Comparison of ENCODE assay signal across 12 cellular contexts in genomic region chr2:212711851-212712250, GRCh38.
DNase-seq lines count a peak whose midpoint lies in the region; ATAC-seq and TF ChIP-seq lines count a peak whose summit lies in the region.
"Had no signal": no experiment of that assay in that cellular context is flagged by ENCODE, and none has a peak within 500 bp of the region (broad histone marks: within the 10 kb centered on the region; RNA-seq: fewer than 3 reads in every experiment).

No MANE protein-coding gene starts in this region.

- in situ Hi-C loops in G401 (cut with HindIII; ENCODE audit: low sequenced_read_pairs) = no loop called here
- in situ Hi-C loops in Panc1 (cut with HindIII; ENCODE audit: low pct_unique_long_range_greater_than_20kb, low sequenced_read_pairs) = no loop called here

- intact Hi-C loops in Panc1 (cut with micrococcal nuclease; ENCODE audit: unreplicated experiment) = no loop called here
- intact Hi-C loops in natural killer cell (cut with micrococcal nuclease) = no loop called here

- DNase-seq in G401 (ENCODE audit: low spot score) (peak; percentile 15), Panc1 (ENCODE audit: low read depth, low spot score) (peak; percentile 35), fibroblast of mammary gland (ENCODE audit: low read depth) (peak; percentile 70), pons (ENCODE audit: low spot score) (peak; percentile 23), SHP77 treated with DMSO at 0.1 percent for 48 hours (lab: John Stamatoyannopoulos, UW) (no peak), DMS 273 treated with DMSO at 0.1 percent for 48 hours (lab: John Stamatoyannopoulos, UW) (no peak), natural killer cell (no peak)
- DNase-seq: NCI-H1436 treated with DMSO at 0.1 percent for 48 hours, upper lobe of right lung had no signal

- peaks cover 2 to 7% of the 10 kb centered on the region in 2 donors for H3K27me3 Mint-ChIP-seq in natural killer cell (ENCODE audit: low read depth in 2 of 2)

- H3K36me3 Mint-ChIP-seq in natural killer cell = no peaks in the 10 kb centered on the region

- no peaks in the 10 kb centered on the region for H3K27me3 ChIP-seq in Panc1 (ENCODE audit: control insufficient read depth, insufficient read depth, low read length)
- H3K27me3 ChIP-seq: right atrium auricular region had no signal

- H3K27ac Mint-ChIP-seq in natural killer cell = no peak overlapping the region

- ATAC-seq in Panc1 = no peak
- ATAC-seq in HG02885 (IDR thresholded peaks at IDR 0.05; ENCODE audit: poor library complexity, unreplicated experiment) = no peak
- ATAC-seq in natural killer cell = no peak
- ATAC-seq: upper lobe of right lung had no signal

- TF ChIP-seq CTCF in Panc1 (IDR thresholded peaks at IDR 0.05) = no peak
- TF ChIP-seq CTCF in fibroblast of mammary gland (conservative IDR thresholded peaks at IDR 0.05; ENCODE audit: control insufficient read depth, insufficient read depth, low read depth, low read length) = no peak
- TF ChIP-seq CTCF in natural killer cell (IDR thresholded peaks at IDR 0.05) = no peak

- H3K36me3 ChIP-seq in Panc1 (ENCODE audit: control insufficient read depth, insufficient read depth, low read length) = no peaks in the 10 kb centered on the region
- H3K36me3 ChIP-seq: right atrium auricular region, upper lobe of right lung had no signal

- H3K4me1 Mint-ChIP-seq in natural killer cell = no peaks in the 10 kb centered on the region

- no peak overlapping the region for H3K4me3 ChIP-seq in Panc1 (ENCODE audit: low read depth in 2 of 2, low read length in 2 of 2)
- H3K4me3 ChIP-seq in fibroblast of mammary gland (ENCODE audit: control insufficient read depth, low read depth, low read length) = no peak overlapping the region
- H3K4me3 ChIP-seq: right atrium auricular region, upper lobe of right lung had no signal

- CTCF ChIA-PET in Panc1 (lab: Charles Lee) = no interaction called here

- no TSS peak for BruUV-seq in Panc1 (replicated peaks; lab: Mats Ljungman, UMichigan)

- no peaks in the 10 kb centered on the region; the same call in 1 of the 2 replicates for H3K4me1 ChIP-seq in Panc1 (ENCODE audit: control insufficient read depth, insufficient read depth, low read length)
- H3K4me1 ChIP-seq: right atrium auricular region, upper lobe of right lung had no signal

- no peak overlapping the region for H3K27ac ChIP-seq in Panc1 (ENCODE audit: low read length)
- H3K27ac ChIP-seq: HL-60, right atrium auricular region, upper lobe of right lung had no signal

- no peak overlapping the region for H3K4me3 Mint-ChIP-seq in natural killer cell

- POLR2A ChIA-PET in Panc1 (lab: Charles Lee) = no interaction called here

- no peaks in the 10 kb centered on the region for H3K9me3 Mint-ChIP-seq in natural killer cell

- H3K9me3 ChIP-seq in Panc1 (ENCODE audit: control insufficient read depth, insufficient read depth, low read depth, low read length) = no peaks in the 10 kb centered on the region
- H3K9me3 ChIP-seq: right atrium auricular region, upper lobe of right lung had no signal

Comparison
In these comparisons a context has a peak if more than half of its experiments do, and no peak if none do; other contexts are left out.
1. DNase-seq: peak in G401 (single experiment), Panc1 (single experiment), fibroblast of mammary gland (single experiment) and pons (single experiment); none in SHP77 treated with DMSO at 0.1 percent for 48 hours (single experiment), DMS 273 treated with DMSO at 0.1 percent for 48 hours (single experiment) and natural killer cell (single experiment).